Comparison of ENCODE assay signal across 7 cellular contexts in the genomic region with DNA sequence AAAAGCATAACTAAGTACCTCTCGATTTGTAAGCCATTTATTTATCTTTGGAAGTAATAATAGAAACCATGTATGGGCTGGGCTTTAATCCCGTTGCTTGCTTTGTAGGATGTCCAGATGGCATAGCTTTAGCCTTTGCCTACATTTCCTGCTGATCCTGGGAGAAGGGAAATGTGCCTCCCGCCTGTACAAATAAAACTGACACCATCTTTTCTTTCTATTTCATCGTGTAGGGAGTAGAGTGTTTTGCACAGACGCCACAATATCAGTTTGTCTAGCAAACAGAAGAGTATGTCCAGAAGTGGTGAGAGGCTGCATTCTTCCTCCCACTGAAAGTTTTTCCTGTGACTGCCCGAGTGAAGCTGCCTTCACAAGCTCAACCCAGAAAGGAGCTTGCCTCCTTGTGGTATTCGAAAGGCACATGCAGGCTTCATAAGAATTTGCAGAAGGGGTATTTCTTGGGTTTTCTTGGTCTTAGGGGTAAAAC. TPM values are rescaled to one million over a fixed set of nuclear protein-coding genes. Genes with fewer than 3 reads are reported as not detected.
DNase-seq lines count a peak whose midpoint lies in the region; ATAC-seq and TF ChIP-seq lines count a peak whose summit lies in the region.

No MANE protein-coding gene starts in this region.

- no peak for DNase-seq in ascending aorta (ENCODE audit: low spot score in 2 of 2)
- peak; percentile 53 for DNase-seq in hepatic stellate cell (ENCODE audit: low spot score)
- DNase-seq in stromal cell of bone marrow (ENCODE audit: low read depth), result peak; percentile 53
- no peak for DNase-seq in Kasumi-1 (lab: John Stamatoyannopoulos, UW)

- peak overlapping the region; percentile 63 to 65 for H3K27ac ChIP-seq in ascending aorta

- peaks cover 3 to 13% of the 10 kb centered on the region in 2 donors for H3K4me1 ChIP-seq in ascending aorta

- intact Hi-C loops in ascending aorta (cut with DNase I), result loop anchor here (5.0 kb wide), 1 partner anchor 97 kb away; no protein-coding TSS in a partner anchor

- peak overlapping the region; percentile 14 to 33 for H3K4me3 ChIP-seq in ascending aorta

- ATAC-seq in HG03097 (IDR thresholded peaks at IDR 0.05; ENCODE audit: low FRiP score, unreplicated experiment) (no peak), GM18873 (IDR thresholded peaks at IDR 0.05; ENCODE audit: low FRiP score, unreplicated experiment) (no peak)

- H3K36me3 ChIP-seq in ascending aorta, result no peaks in the 10 kb centered on the region

- TF ChIP-seq CTCF in LNCAP (IDR thresholded peaks at IDR 0.05), result peak; percentile 24; the same call in 1 of the 2 replicates
- TF ChIP-seq CTCF in ascending aorta (IDR thresholded peaks at IDR 0.05), result peak; percentile 25 to 64 (median 44)

- no peaks in the 10 kb centered on the region for H3K9me3 ChIP-seq in ascending aorta

- H3K27me3 ChIP-seq in ascending aorta, result no peaks in the 10 kb centered on the region

RNA-seq across cellular contexts. Expression of a gene that starts 24.7 kb away (rescaled TPM):
- 154 TPM for total RNA-seq in ascending aorta

Comparison
In these comparisons a context has a peak if more than half of its experiments do, and no peak if none do; other contexts are left out.
1. DNase-seq: peak in hepatic stellate cell (single experiment) and stromal cell of bone marrow (single experiment); none in ascending aorta (0 of 2) and Kasumi-1 (0 of 2).